9 cellular contexts compared by ENCODE assay signal in the genomic region with DNA sequence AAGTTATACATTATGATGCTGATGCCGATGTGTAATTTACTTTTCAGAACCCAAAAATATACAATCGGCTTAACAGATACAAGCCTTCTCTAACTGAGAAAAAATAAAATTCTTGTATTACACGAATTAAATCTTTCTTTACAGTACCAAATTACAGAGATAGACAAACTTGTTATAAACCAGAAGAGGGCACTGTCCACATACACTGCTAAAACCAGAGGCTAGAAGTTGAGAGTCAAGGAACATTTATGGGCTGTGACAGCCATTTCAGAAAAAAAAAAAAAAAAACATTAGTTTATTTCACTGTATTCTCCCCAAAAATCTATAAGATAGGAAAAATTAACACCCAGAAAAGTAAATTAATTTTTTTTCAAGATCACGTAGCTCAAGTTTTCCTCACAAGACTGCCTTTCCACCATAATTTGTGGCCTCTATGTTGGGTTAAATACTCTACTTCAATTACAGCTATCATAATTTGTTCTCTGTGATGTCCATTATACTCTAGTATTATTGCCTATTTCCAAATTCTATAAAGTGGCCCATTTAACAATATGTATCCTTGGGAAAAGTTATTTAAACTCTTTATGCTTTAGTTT. TPM values are rescaled to one million over a fixed set of nuclear protein-coding genes. Genes with fewer than 3 reads are reported as not detected.
DNase-seq lines count a peak whose midpoint lies in the region; ATAC-seq, FAIRE-seq and TF ChIP-seq lines count a peak whose summit lies in the region.
"Had no signal": no experiment of that assay in that cellular context is flagged by ENCODE, and none has a peak within 500 bp of the region (broad histone marks: within the 10 kb centered on the region; RNA-seq: fewer than 3 reads in every experiment).

No MANE protein-coding gene starts in this region.

- H3K79me2 ChIP-seq in SK-N-SH (ENCODE audit: insufficient read depth) = no peaks in the 10 kb centered on the region

- TF ChIP-seq CTCF in GM12865 (IDR thresholded peaks at IDR 0.05; ENCODE audit: insufficient read depth, low read depth, low read length, missing control alignments) (peak; percentile 16), SK-N-SH (IDR thresholded peaks at IDR 0.05) (peak; percentile 74), fibroblast of the aortic adventitia (IDR thresholded peaks at IDR 0.05; ENCODE audit: insufficient read depth, low read length) (peak; percentile 68), progenitor cell of endocrine pancreas (IDR thresholded peaks at IDR 0.05; ENCODE audit: unreplicated experiment) (peak; percentile 69)

- H3K36me3 ChIP-seq in SK-N-SH (replicated peaks in 1 of 2; ENCODE audit: control insufficient read depth in 1 of 2, insufficient read depth in 2 of 2, low read length in 1 of 2) = no peaks in the 10 kb centered on the region

- POLR2A ChIA-PET in SK-N-SH (lab: Yijun Ruan, JAX) = no interaction called here

- FAIRE-seq in A204.1 (lab: Jason Lieb, UNC) = peak; percentile 85

- H3K9me3 ChIP-seq in SK-N-SH = no peaks in the 10 kb centered on the region

- H3K4me1 ChIP-seq in SK-N-SH (ENCODE audit: control insufficient read depth in 1 of 2, insufficient read depth in 2 of 2, low read depth in 1 of 2, low read length in 1 of 2) = no peaks in the 10 kb centered on the region

- H3K9me3 Mint-ChIP-seq in progenitor cell of endocrine pancreas (ENCODE audit: low read depth) = no peaks in the 10 kb centered on the region
- H3K9me3 Mint-ChIP-seq: activated naive CD8-positive, alpha-beta T cell treated with anti-CD3 and anti-CD28 coated beads, Interleukin-2, amount 10 ng/mL, durations not matched to agents 7 days and 5 days had no signal

- no peaks in the 10 kb centered on the region for H4K20me1 ChIP-seq in SK-N-SH (ENCODE audit: insufficient read depth)

- no peak overlapping the region for H3K4me2 ChIP-seq in SK-N-SH

- CTCF ChIA-PET in SK-N-SH (lab: Yijun Ruan, JAX) = interaction anchor here (0.7 to 3.3 kb wide), 7 partner anchors 9 to 298 kb away, joined by 3 to 13 read pairs (median 4); no protein-coding TSS in a partner anchor

- H2AFZ ChIP-seq in SK-N-SH (ENCODE audit: low read depth) = no peak overlapping the region

- H3K9me2 ChIP-seq in SK-N-SH = no peaks in the 10 kb centered on the region

- no peak overlapping the region for H3K4me3 Mint-ChIP-seq in progenitor cell of endocrine pancreas (ENCODE audit: low read depth)
- H3K4me3 Mint-ChIP-seq: activated naive CD8-positive, alpha-beta T cell treated with anti-CD3 and anti-CD28 coated beads, Interleukin-2, amount 10 ng/mL, durations not matched to agents 7 days and 5 days had no signal

- no peaks in the 10 kb centered on the region for H3K27me3 Mint-ChIP-seq in progenitor cell of endocrine pancreas

- peak; percentile 41 for DNase-seq in GM12865 (ENCODE audit: low read depth)
- peak; percentile 31 for DNase-seq in SK-N-SH
- peak; percentile 83 for DNase-seq in fibroblast of the aortic adventitia (ENCODE audit: low read depth)
- DNase-seq in progenitor cell of endocrine pancreas (ENCODE audit: low spot score, unreplicated experiment) = no peak
- DNase-seq in GF-D8 (lab: John Stamatoyannopoulos, UW) = no peak
- DNase-seq: activated naive CD8-positive, alpha-beta T cell treated with anti-CD3 and anti-CD28 coated beads, Interleukin-2, amount 10 ng/mL, durations not matched to agents 7 days and 5 days had no signal

- TF ChIP-seq RAD21 in SK-N-SH (IDR thresholded peaks at IDR 0.05; ENCODE audit: low read length) = peak; percentile 57

- no peaks in the 10 kb centered on the region for H3K36me3 Mint-ChIP-seq in progenitor cell of endocrine pancreas (ENCODE audit: insufficient read depth)
- H3K36me3 Mint-ChIP-seq: activated naive CD8-positive, alpha-beta T cell treated with anti-CD3 and anti-CD28 coated beads, Interleukin-2, amount 10 ng/mL, durations not matched to agents 7 days and 5 days had no signal

- ATAC-seq in HG03571 (IDR thresholded peaks at IDR 0.05; ENCODE audit: unreplicated experiment) (peak; percentile 71), HG02571 (IDR thresholded peaks at IDR 0.05; ENCODE audit: unreplicated experiment) (no peak)

- peaks cover 25% of the 10 kb centered on the region; the same call in 1 of the 2 replicates for H3K27me3 ChIP-seq in SK-N-SH (ENCODE audit: insufficient read depth)

- no peaks in the 10 kb centered on the region for H3K4me1 Mint-ChIP-seq in progenitor cell of endocrine pancreas (ENCODE audit: low read depth)

- 3% methylated on average over 4 of the region's 4 CpGs for WGBS in SK-N-SH (ENCODE audit: low lambda C conversion rate)

- H3K27ac Mint-ChIP-seq in progenitor cell of endocrine pancreas = no peak overlapping the region
- H3K27ac Mint-ChIP-seq: activated naive CD8-positive, alpha-beta T cell treated with anti-CD3 and anti-CD28 coated beads, Interleukin-2, amount 10 ng/mL, durations not matched to agents 7 days and 5 days had no signal

- no peak overlapping the region for H3K27ac ChIP-seq in SK-N-SH (ENCODE audit: low read depth in 2 of 2, low read length in 1 of 2)

- H3F3A ChIP-seq in SK-N-SH (replicated peaks; ENCODE audit: insufficient read depth) = no peaks in the 10 kb centered on the region

- H3K9ac ChIP-seq in SK-N-SH = no peak overlapping the region

- H3K4me3 ChIP-seq in GM12865 (ENCODE audit: low read depth, low read length) (no peak overlapping the region), SK-N-SH (ENCODE audit: low read depth in 2 of 2, low read length in 1 of 2) (no peak overlapping the region), fibroblast of the aortic adventitia (ENCODE audit: low read depth, low read length) (no peak overlapping the region)

- TF ChIP-seq EP300 in SK-N-SH (IDR thresholded peaks at IDR 0.05; ENCODE audit: borderline replicate concordance in 1 of 2, low read depth in 1 of 2, low read length in 1 of 2) = no peak

TF ChIP-seq in SK-N-SH, 30 proteins besides CTCF, POLR2A, EP300 and RAD21:
- TF ChIP-seq, protein P1, sequence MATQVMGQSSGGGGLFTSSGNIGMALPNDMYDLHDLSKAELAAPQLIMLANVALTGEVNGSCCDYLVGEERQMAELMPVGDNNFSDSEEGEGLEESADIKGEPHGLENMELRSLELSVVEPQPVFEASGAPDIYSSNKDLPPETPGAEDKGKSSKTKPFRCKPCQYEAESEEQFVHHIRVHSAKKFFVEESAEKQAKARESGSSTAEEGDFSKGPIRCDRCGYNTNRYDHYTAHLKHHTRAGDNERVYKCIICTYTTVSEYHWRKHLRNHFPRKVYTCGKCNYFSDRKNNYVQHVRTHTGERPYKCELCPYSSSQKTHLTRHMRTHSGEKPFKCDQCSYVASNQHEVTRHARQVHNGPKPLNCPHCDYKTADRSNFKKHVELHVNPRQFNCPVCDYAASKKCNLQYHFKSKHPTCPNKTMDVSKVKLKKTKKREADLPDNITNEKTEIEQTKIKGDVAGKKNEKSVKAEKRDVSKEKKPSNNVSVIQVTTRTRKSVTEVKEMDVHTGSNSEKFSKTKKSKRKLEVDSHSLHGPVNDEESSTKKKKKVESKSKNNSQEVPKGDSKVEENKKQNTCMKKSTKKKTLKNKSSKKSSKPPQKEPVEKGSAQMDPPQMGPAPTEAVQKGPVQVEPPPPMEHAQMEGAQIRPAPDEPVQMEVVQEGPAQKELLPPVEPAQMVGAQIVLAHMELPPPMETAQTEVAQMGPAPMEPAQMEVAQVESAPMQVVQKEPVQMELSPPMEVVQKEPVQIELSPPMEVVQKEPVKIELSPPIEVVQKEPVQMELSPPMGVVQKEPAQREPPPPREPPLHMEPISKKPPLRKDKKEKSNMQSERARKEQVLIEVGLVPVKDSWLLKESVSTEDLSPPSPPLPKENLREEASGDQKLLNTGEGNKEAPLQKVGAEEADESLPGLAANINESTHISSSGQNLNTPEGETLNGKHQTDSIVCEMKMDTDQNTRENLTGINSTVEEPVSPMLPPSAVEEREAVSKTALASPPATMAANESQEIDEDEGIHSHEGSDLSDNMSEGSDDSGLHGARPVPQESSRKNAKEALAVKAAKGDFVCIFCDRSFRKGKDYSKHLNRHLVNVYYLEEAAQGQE (IDR thresholded peaks at IDR 0.05; ENCODE audit: low read depth, low read length) = no peak
- peak; percentile 38 for TF ChIP-seq SMC3 (IDR thresholded peaks at IDR 0.05; ENCODE audit: low read depth, low read length)
- no peak for TF ChIP-seq FOSL2 (IDR thresholded peaks at IDR 0.05; ENCODE audit: borderline replicate concordance, low read depth)
- TF ChIP-seq, protein P2, sequence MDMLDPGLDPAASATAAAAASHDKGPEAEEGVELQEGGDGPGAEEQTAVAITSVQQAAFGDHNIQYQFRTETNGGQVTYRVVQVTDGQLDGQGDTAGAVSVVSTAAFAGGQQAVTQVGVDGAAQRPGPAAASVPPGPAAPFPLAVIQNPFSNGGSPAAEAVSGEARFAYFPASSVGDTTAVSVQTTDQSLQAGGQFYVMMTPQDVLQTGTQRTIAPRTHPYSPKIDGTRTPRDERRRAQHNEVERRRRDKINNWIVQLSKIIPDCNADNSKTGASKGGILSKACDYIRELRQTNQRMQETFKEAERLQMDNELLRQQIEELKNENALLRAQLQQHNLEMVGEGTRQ (IDR thresholded peaks at IDR 0.05; ENCODE audit: borderline replicate concordance, low read depth, low read length) = no peak

RNA-seq across cellular contexts. Expression of a gene that starts 12.0 kb away (rescaled TPM):
- not detected in 2 replicates for polyA plus RNA-seq in SK-N-SH (2012; rRNA removed)
- polyA plus RNA-seq in SK-N-SH (2012; cell fraction: cytosol; rRNA removed) = not detected in 2 replicates
- polyA plus RNA-seq in SK-N-SH (2012; cell fraction: nucleus; rRNA removed) = not detected in 2 replicates
- total RNA-seq in fibroblast of the aortic adventitia (ENCODE audit: low replicate concordance) (15.0 TPM in 1 of 2 replicates, not detected in the other), progenitor cell of endocrine pancreas (not detected in 2 replicates)
- total RNA-seq: activated naive CD8-positive, alpha-beta T cell treated with anti-CD3 and anti-CD28 coated beads, Interleukin-2, amount 10 ng/mL, durations not matched to agents 7 days and 5 days had no signal

Comparison
In these comparisons a context has a peak if more than half of its experiments do, and no peak if none do; other contexts are left out.
1. DNase-seq: peak in GM12865 (single experiment), SK-N-SH (single experiment) and fibroblast of the aortic adventitia (single experiment); none in progenitor cell of endocrine pancreas (single experiment) and GF-D8 (single experiment).
2. CTCF ChIP-seq: peak in every context shown above with its lines; median percentile 74 in SK-N-SH; 69 in progenitor cell of endocrine pancreas; 68 in fibroblast of the aortic adventitia; 16 in GM12865.